Comparison of ENCODE assay signal across 30 cellular contexts in the genomic region with DNA sequence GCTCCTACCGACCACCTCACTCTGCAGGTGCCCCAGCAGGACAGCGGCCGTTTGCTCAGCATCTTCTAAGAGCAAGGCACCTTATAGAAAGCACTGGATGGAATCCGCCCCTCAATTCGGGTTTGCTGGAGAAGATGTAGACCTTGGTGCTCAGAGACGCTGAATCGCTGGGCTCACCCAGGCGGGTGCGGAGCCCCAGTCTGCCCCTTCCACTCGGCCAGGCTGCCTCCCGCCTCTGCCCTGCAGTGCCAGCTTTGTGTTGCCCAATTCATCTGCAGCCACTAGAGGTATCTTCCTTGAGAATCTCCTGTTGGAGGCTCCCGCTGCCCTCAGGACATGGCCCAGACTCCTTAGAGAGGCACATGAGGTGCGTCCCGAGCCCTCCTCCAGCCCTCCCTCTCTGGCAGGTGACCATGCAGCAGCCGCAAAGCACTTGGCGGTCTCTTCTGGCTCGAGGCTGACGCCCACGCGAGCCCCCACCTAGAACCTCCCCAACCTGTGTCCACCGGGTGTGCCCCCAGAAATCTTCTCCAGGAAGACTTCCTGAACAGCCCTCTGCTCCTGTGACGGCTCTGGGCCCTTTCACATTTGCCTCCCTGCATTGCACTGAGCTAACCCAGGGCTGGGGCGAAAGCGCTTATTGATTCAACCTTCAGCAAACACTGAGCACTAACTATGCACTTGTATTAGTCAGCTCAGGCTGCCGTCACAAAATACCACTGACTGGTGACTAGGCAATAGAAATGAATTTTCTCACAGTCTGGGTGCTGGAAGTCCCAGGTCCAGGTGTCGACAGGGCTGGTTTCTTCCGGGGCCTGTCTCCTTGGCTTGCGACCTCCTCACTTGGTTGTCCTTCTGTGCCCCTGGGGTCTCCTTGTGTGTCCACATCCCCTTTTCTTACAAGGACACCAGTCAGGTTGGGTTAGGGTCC.
DNase-seq lines count a peak whose midpoint lies in the region; ATAC-seq, FAIRE-seq and TF ChIP-seq lines count a peak whose summit lies in the region.
"Had no signal": no experiment of that assay in that cellular context is flagged by ENCODE, and none has a peak within 500 bp of the region (broad histone marks: within the 10 kb centered on the region; RNA-seq: fewer than 3 reads in every experiment).

No MANE protein-coding gene starts in this region.

- TF ChIP-seq EP300 in A549 (IDR thresholded peaks at IDR 0.05): peak; percentile 54 to 84; a peak in 3 of 5 replicates

- WGBS in A549 (ENCODE audit: missing lambda C conversion rate): 49% methylated on average over 18 of the region's 28 CpGs
- WGBS in hepatocyte (ENCODE audit: low lambda C conversion rate, missing lambda C conversion rate): 89% methylated on average over 28 of the region's 28 CpGs

- H3K27ac Mint-ChIP-seq in astrocyte (ENCODE audit: unreplicated experiment): peak overlapping the region; percentile 62
- H3K27ac Mint-ChIP-seq: activated CD4-positive, alpha-beta memory T cell treated with anti-CD3 and anti-CD28 coated beads, Interleukin-2, amount 10 ng/mL, durations not matched to agents 7 days and 5 days; activated naive CD4-positive, alpha-beta T cell treated with anti-CD3 and anti-CD28 coated beads, Interleukin-2, amount 50 U/mL, for 72 hours; CD4-positive, CD25-positive, alpha-beta regulatory T cell; dendritic cell treated with granulocyte-macrophage colony-stimulating factor and Interleukin-4, amounts not matched to agents 40 ng/mL and 50 ng/mL, for 4 days; memory B cell; neural progenitor cell; stimulated activated naive B cell treated with anti-CD40 and anti-IgM and Interleukin-4, amounts not matched to agents 10 μg/mL and 1 μg/mL and 100 μg/mL, for 72 hours; T-helper 1 cell treated with Interleukin-12 subunit alpha and Interleukin-12 subunit beta and Interleukin-4 antibody, amounts not matched to agents 30 μg/mL and 1 μg/mL, for 36 hours had no signal

- no peaks in the 10 kb centered on the region for H3K9me3 Mint-ChIP-seq in astrocyte (ENCODE audit: unreplicated experiment)
- H3K9me3 Mint-ChIP-seq: activated CD4-positive, alpha-beta memory T cell treated with anti-CD3 and anti-CD28 coated beads, Interleukin-2, amount 10 ng/mL, durations not matched to agents 7 days and 5 days; dendritic cell treated with granulocyte-macrophage colony-stimulating factor and Interleukin-4, amounts not matched to agents 40 ng/mL and 50 ng/mL, for 4 days; stimulated activated naive B cell treated with anti-CD40 and anti-IgM and Interleukin-4, amounts not matched to agents 10 μg/mL and 1 μg/mL and 100 μg/mL, for 72 hours; T-helper 1 cell treated with Interleukin-12 subunit alpha and Interleukin-12 subunit beta and Interleukin-4 antibody, amounts not matched to agents 30 μg/mL and 1 μg/mL, for 36 hours had no signal

- peak; percentile 77 to 92 for DNase-seq in A549 (ENCODE audit: low read depth in 1 of 2, low spot score in 1 of 2)
- peak; percentile 45 for DNase-seq in astrocyte (ENCODE audit: low read depth)
- DNase-seq in hepatocyte (ENCODE audit: low spot score): peak; percentile 40
- peak; percentile 55 for DNase-seq in mucosa of gallbladder (ENCODE audit: low spot score)
- no peak for DNase-seq in HCEC 1CT
- DNase-seq in KG1 (lab: John Stamatoyannopoulos, UW): no peak
- DNase-seq: activated CD4-positive, alpha-beta memory T cell treated with anti-CD3 and anti-CD28 coated beads, Interleukin-2, amount 10 ng/mL, durations not matched to agents 7 days and 5 days; activated CD4-positive, CD25-positive, alpha-beta regulatory T cell treated with anti-CD3 and anti-CD28 coated beads, Interleukin-2, amount 50 U/mL, for 72 hours; CD4-positive, CD25-positive, alpha-beta regulatory T cell; central memory CD4-positive, alpha-beta T cell; KBM-7; kidney glomerular epithelial cell; MM.1S; NCI-H1436 treated with DMSO at 0.1 percent for 48 hours; NCI-H774; RPMI8226; sigmoid colon; stimulated activated CD4-positive, alpha-beta T cell treated with anti-CD3 and anti-CD28 coated beads, Interleukin-4, amount 100 ng/mL, for 4 hours; stimulated activated naive B cell treated with anti-CD40 and anti-IgM and Interleukin-4, amounts not matched to agents 10 μg/mL and 1 μg/mL and 100 μg/mL, for 72 hours had no signal

- H3K27me3 ChIP-seq in astrocyte (ENCODE audit: insufficient read depth, low read length) (no peaks in the 10 kb centered on the region), hepatocyte (no peaks in the 10 kb centered on the region)
- H3K27me3 ChIP-seq: sigmoid colon had no signal

- H3K4me1 ChIP-seq in A549 (peaks cover 45% of the 10 kb centered on the region), astrocyte (ENCODE audit: insufficient read depth, low read length) (peaks cover 18% of the 10 kb centered on the region), hepatocyte (ENCODE audit: insufficient read depth) (peaks cover 4% of the 10 kb centered on the region)
- H3K4me1 ChIP-seq: neural progenitor cell had no signal

- no peaks in the 10 kb centered on the region for H3K79me2 ChIP-seq in astrocyte (ENCODE audit: insufficient read depth, low read length)
- no peaks in the 10 kb centered on the region for H3K79me2 ChIP-seq in hepatocyte

- ATAC-seq in A549: peak; percentile 88 to 94
- ATAC-seq in GM21367 (IDR thresholded peaks at IDR 0.05; ENCODE audit: unreplicated experiment): no peak
- no peak for ATAC-seq in GM21447 (IDR thresholded peaks at IDR 0.05; ENCODE audit: unreplicated experiment)
- ATAC-seq: activated naive CD4-positive, alpha-beta T cell treated with anti-CD3 and anti-CD28 coated beads, Interleukin-2, amount 50 U/mL, for 72 hours; stimulated activated naive B cell treated with anti-CD40 and anti-IgM and Interleukin-4, amounts not matched to agents 10 μg/mL and 1 μg/mL and 100 μg/mL, for 72 hours had no signal

- H3K27ac ChIP-seq in A549 (peak overlapping the region; percentile 93 to 95), astrocyte (ENCODE audit: low read depth, low read length) (no peak overlapping the region), hepatocyte (no peak overlapping the region)
- H3K27ac ChIP-seq: neural progenitor cell, sigmoid colon, SK-N-MC, suprapubic skin had no signal

- no peak for TF ChIP-seq POLR2A in A549 (IDR thresholded peaks at IDR 0.05; ENCODE audit: low read length)

- POLR2A ChIA-PET in A549 (lab: Yijun Ruan, JAX): no interaction called here

- FAIRE-seq in A549 (lab: Jason Lieb, UNC) (no peak), astrocyte (lab: Jason Lieb, UNC) (no peak)
- FAIRE-seq: GM12892, TTC549 had no signal

- peaks cover 9% of the 10 kb centered on the region for H4K20me1 ChIP-seq in astrocyte (ENCODE audit: insufficient read depth, low read length)
- H4K20me1 ChIP-seq in hepatocyte (ENCODE audit: insufficient read depth, poor library complexity, severe bottlenecking): no peaks in the 10 kb centered on the region

- H2AFZ ChIP-seq in astrocyte (ENCODE audit: low read depth, low read length): no peak overlapping the region
- no peak overlapping the region for H2AFZ ChIP-seq in hepatocyte
- H2AFZ ChIP-seq: neural progenitor cell had no signal

- peaks cover 3% of the 10 kb centered on the region for H3K27me3 Mint-ChIP-seq in astrocyte (ENCODE audit: low read depth, unreplicated experiment)

- CTCF ChIA-PET in A549 (lab: Yijun Ruan, JAX): interaction anchor here (0.7 to 2.7 kb wide), 4 partner anchors 36 to 282 kb away, joined by 3 to 12 read pairs (median 3); no protein-coding TSS in a partner anchor

- H3K36me3 ChIP-seq in astrocyte (ENCODE audit: insufficient read depth, low read length): peaks cover 5% of the 10 kb centered on the region
- no peaks in the 10 kb centered on the region for H3K36me3 ChIP-seq in hepatocyte (replicated peaks; ENCODE audit: insufficient read depth, low read depth)
- H3K36me3 ChIP-seq: neural progenitor cell had no signal

- no peaks in the 10 kb centered on the region for H3K9me2 ChIP-seq in hepatocyte (replicated peaks; ENCODE audit: insufficient read depth)

- H3K36me3 Mint-ChIP-seq in astrocyte (ENCODE audit: low read depth, unreplicated experiment): peaks cover 28% of the 10 kb centered on the region

- H3K9me3 ChIP-seq in A549 (peaks cover 7% of the 10 kb centered on the region; the same call in 1 of the 3 replicates), astrocyte (ENCODE audit: insufficient read depth, low read depth, low read length) (no peaks in the 10 kb centered on the region), hepatocyte (ENCODE audit: low read depth) (no peaks in the 10 kb centered on the region)
- H3K9me3 ChIP-seq: sigmoid colon, suprapubic skin had no signal

- no peak overlapping the region for H3K4me3 ChIP-seq in A549
- no peak overlapping the region for H3K4me3 ChIP-seq in astrocyte (ENCODE audit: insufficient read depth, low read depth, low read length)
- no peak overlapping the region for H3K4me3 ChIP-seq in hepatocyte
- H3K4me3 ChIP-seq: neural progenitor cell, sigmoid colon, SK-N-MC, suprapubic skin had no signal

- peaks cover 4% of the 10 kb centered on the region for H3K4me1 Mint-ChIP-seq in astrocyte (ENCODE audit: low read depth, unreplicated experiment)
- H3K4me1 Mint-ChIP-seq: activated CD4-positive, alpha-beta memory T cell treated with anti-CD3 and anti-CD28 coated beads, Interleukin-2, amount 10 ng/mL, durations not matched to agents 7 days and 5 days; memory B cell had no signal

- no peak overlapping the region for H3K4me3 Mint-ChIP-seq in astrocyte (ENCODE audit: unreplicated experiment)
- H3K4me3 Mint-ChIP-seq: activated CD4-positive, alpha-beta memory T cell treated with anti-CD3 and anti-CD28 coated beads, Interleukin-2, amount 10 ng/mL, durations not matched to agents 7 days and 5 days; CD4-positive, CD25-positive, alpha-beta regulatory T cell; dendritic cell treated with granulocyte-macrophage colony-stimulating factor and Interleukin-4, amounts not matched to agents 40 ng/mL and 50 ng/mL, for 4 days; memory B cell; stimulated activated naive B cell treated with anti-CD40 and anti-IgM and Interleukin-4, amounts not matched to agents 10 μg/mL and 1 μg/mL and 100 μg/mL, for 72 hours; T-helper 1 cell treated with Interleukin-12 subunit alpha and Interleukin-12 subunit beta and Interleukin-4 antibody, amounts not matched to agents 30 μg/mL and 1 μg/mL, for 36 hours had no signal

- peak; percentile 23 to 24; a peak in 2 of 5 replicates for TF ChIP-seq RAD21 in A549 (conservative IDR thresholded peaks at IDR 0.05 in 1 of 2, IDR thresholded peaks at IDR 0.05 in 1 of 2)

- no peak for TF ChIP-seq CTCF in A549 (IDR thresholded peaks at IDR 0.05)
- TF ChIP-seq CTCF in astrocyte (IDR thresholded peaks at IDR 0.05; ENCODE audit: insufficient read depth, low read depth, low read length): no peak
- TF ChIP-seq CTCF in hepatocyte (IDR thresholded peaks at IDR 0.05; ENCODE audit: poor library complexity): no peak

- H3K4me2 ChIP-seq in A549 (peak overlapping the region; percentile 85), astrocyte (ENCODE audit: low read length) (no peak overlapping the region), hepatocyte (no peak overlapping the region)
- H3K4me2 ChIP-seq: neural progenitor cell had no signal

- no peak overlapping the region for H3K9ac ChIP-seq in astrocyte (ENCODE audit: low read length)
- H3K9ac ChIP-seq: neural progenitor cell had no signal

TF ChIP-seq in A549, 52 proteins besides CTCF, POLR2A, EP300 and RAD21 (continues in another document):
- TF ChIP-seq GATA3 (IDR thresholded peaks at IDR 0.05; ENCODE audit: borderline replicate concordance): peak; percentile 88
- peak; percentile 60 to 85 for TF ChIP-seq CEBPB (IDR thresholded peaks at IDR 0.05)
- TF ChIP-seq KDM5A (IDR thresholded peaks at IDR 0.05): no peak
- TF ChIP-seq EHF (CRISPR knock-in tag; IDR thresholded peaks at IDR 0.05): no peak

Comparison
In these comparisons a context has a peak if more than half of its experiments do, and no peak if none do; other contexts are left out.
1. ATAC-seq: peak in A549 (2 of 2); none in GM21367 (single experiment) and GM21447 (single experiment).
2. DNase-seq: peak in A549 (2 of 2), astrocyte (single experiment), hepatocyte (single experiment) and mucosa of gallbladder (single experiment); none in HCEC 1CT (single experiment) and KG1 (single experiment).
3. H3K27ac ChIP-seq: peak in A549 (2 of 2); none in astrocyte (single experiment) and hepatocyte (single experiment).